6 cellular contexts compared by ENCODE assay signal in the genomic region with DNA sequence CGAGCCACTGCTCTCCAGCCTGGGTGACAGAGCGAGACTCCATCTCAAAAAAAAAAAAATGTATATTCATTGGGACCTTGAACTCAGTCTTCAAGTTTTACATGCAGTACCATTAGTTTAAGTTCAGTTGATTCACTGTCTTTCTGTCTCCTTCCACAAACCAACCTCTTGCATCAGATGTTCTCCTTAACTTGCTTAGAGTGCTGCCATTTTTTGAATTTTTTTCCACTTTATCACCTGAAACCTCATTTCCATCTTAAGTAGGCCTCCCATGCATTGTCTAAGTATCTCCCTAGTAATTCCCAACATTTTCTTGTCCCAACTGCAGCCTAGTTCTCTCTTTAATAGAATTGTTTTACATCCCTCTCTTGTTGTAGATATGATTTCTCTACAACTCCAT. TPM values are rescaled to one million over a fixed set of nuclear protein-coding genes. Genes with fewer than 3 reads are reported as not detected.
"Had no signal": no experiment of that assay in that cellular context is flagged by ENCODE, and none has a peak within 500 bp of the region (broad histone marks: within the 10 kb centered on the region; RNA-seq: fewer than 3 reads in every experiment).

No MANE protein-coding gene starts in this region.

RNA-seq across cellular contexts. Expression of a gene that starts 8.6 kb away (rescaled TPM):
- total RNA-seq: HepG2, HT-29, HT1080, IMR-90, K562 had no signal
- polyA plus RNA-seq: HepG2, IgD-negative memory B cell, IMR-90, K562 had no signal

RNA-seq across cellular contexts. Expression of a gene that starts 58.7 kb away (rescaled TPM):
- total RNA-seq: HT-29, HT1080, IMR-90 had no signal
- polyA plus RNA-seq: IgD-negative memory B cell, K562 had no signal
